Comparison of ENCODE assay signal across 24 cellular contexts in the genomic region with DNA sequence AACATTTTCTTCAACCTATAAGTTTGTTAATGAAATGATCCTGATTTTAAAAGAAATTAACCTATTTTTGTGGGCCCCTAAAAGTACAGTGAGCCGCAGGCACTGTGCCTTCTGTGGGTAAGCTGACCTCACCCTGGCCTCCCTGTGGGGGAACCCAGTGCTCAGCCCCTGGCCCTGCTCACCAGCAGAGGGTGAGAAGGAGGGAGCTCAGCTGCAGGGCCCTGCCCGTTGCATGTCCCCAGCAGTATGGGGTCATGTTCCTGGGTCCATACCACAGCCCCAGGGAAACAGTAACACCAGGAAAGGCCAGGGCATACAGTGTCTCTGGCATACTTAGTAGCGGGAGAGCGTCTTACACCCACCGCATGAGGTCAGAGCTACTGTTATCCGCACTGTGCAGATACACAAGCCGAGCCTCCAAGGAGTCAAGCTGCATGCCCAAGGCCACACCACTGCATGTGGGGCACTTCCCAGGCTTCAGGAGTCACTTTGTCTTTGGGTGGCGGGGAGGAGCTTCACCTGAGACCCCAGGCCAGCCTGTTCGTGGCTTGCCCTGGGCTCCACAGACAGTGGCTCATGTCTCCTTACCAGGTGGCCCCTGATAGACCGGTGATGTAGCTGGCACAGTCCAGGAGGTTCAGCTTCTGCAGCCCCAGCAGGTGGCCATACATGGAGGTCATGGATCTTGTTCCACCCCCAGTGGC. TPM values are rescaled to one million over a fixed set of nuclear protein-coding genes. Genes with fewer than 3 reads are reported as not detected.
DNase-seq lines count a peak whose midpoint lies in the region; ATAC-seq and TF ChIP-seq lines count a peak whose summit lies in the region.
"Had no signal": no experiment of that assay in that cellular context is flagged by ENCODE, and none has a peak within 500 bp of the region (broad histone marks: within the 10 kb centered on the region; RNA-seq: fewer than 3 reads in every experiment).

No MANE protein-coding gene starts in this region.

- no peak overlapping the region for H3K4me2 ChIP-seq in GM23338

- no peaks in the 10 kb centered on the region for H3K9me3 ChIP-seq in WERI-Rb-1 (ENCODE audit: severe bottlenecking)
- no peaks in the 10 kb centered on the region for H3K9me3 ChIP-seq in psoas muscle
- H3K9me3 ChIP-seq: Caco-2 had no signal

- H3K4me1 Mint-ChIP-seq in GM23338, result peaks cover 4% of the 10 kb centered on the region

- H3K9me3 Mint-ChIP-seq in GM23338, result no peaks in the 10 kb centered on the region
- H3K9me3 Mint-ChIP-seq: CD4-positive, alpha-beta T cell; IgD-negative memory B cell had no signal

- intact Hi-C loops in psoas muscle (cut with DNase I), result no loop called here

- no peaks in the 10 kb centered on the region for H4K20me1 ChIP-seq in GM23338 (replicated peaks; ENCODE audit: insufficient read depth)

- ATAC-seq in GM23338 (peak; percentile 29; the same call in 1 of the 3 replicates), esophagus mucosa (peak; percentile 3), psoas muscle (peak in 3 of 4 donors; percentile 15 to 51 (median 48)), HG02970 (IDR thresholded peaks at IDR 0.05; ENCODE audit: low FRiP score, unreplicated experiment) (no peak), HG02571 (IDR thresholded peaks at IDR 0.05; ENCODE audit: unreplicated experiment) (no peak), HG02885 (IDR thresholded peaks at IDR 0.05; ENCODE audit: poor library complexity, unreplicated experiment) (no peak)

- H3K27ac ChIP-seq in GM23338 (ENCODE audit: low read depth), result no peak overlapping the region
- no peak overlapping the region for H3K27ac ChIP-seq in WERI-Rb-1
- H3K27ac ChIP-seq in psoas muscle, result peak overlapping the region; percentile 16

- no peak overlapping the region for H3K27ac Mint-ChIP-seq in GM23338
- H3K27ac Mint-ChIP-seq: CD4-positive, alpha-beta T cell had no signal

- no peak for DNase-seq in GM23338 (ENCODE audit: low spot score)
- DNase-seq in WERI-Rb-1, result no peak
- DNase-seq in psoas muscle, result peak in 1 of 2 donors; percentile 43
- no peak for DNase-seq in NCI-H69 (lab: John Stamatoyannopoulos, UW)
- DNase-seq: Caco-2; CD4-positive, alpha-beta T cell; DMS 273 treated with DMSO at 0.1 percent for 48 hours; DMS79 treated with DMSO at 0.1 percent for 48 hours; H7; Karpas-422; NCI-H1694 treated with DMSO at 0.1 percent for 48 hours; NCI-H2081 treated with DMSO at 0.1 percent for 48 hours; NCI-H2171 treated with DMSO at 0.1 percent for 48 hours; NCI-H524 treated with DMSO at 0.1 percent for 48 hours; OCI-M1; Right ventricle myocardium superior had no signal

- 77 to 86% (median 82%) methylated on average over 10 of the region's 10 CpGs for WGBS in psoas muscle, 3 donors

- H3K4me3 ChIP-seq in GM23338 (no peak overlapping the region), WERI-Rb-1 (ENCODE audit: low read depth, low read length) (no peak overlapping the region), psoas muscle (no peak overlapping the region)

- no peak overlapping the region for H3K4me3 Mint-ChIP-seq in GM23338
- H3K4me3 Mint-ChIP-seq: CD4-positive, alpha-beta T cell had no signal

- no peaks in the 10 kb centered on the region for H3K79me2 ChIP-seq in GM23338 (replicated peaks; ENCODE audit: insufficient read depth)

- H3K4me1 ChIP-seq in GM23338 (ENCODE audit: insufficient read depth) (peaks cover 4% of the 10 kb centered on the region; the same call in 1 of the 2 replicates), psoas muscle (no peaks in the 10 kb centered on the region)

- H3K9me2 ChIP-seq in GM23338 (ENCODE audit: insufficient read depth), result no peaks in the 10 kb centered on the region

- no peaks in the 10 kb centered on the region for H3F3A ChIP-seq in GM23338 (replicated peaks; ENCODE audit: low read depth)

- H3K36me3 ChIP-seq in GM23338 (ENCODE audit: insufficient read depth), result no peaks in the 10 kb centered on the region
- no peaks in the 10 kb centered on the region for H3K36me3 ChIP-seq in WERI-Rb-1
- no peaks in the 10 kb centered on the region for H3K36me3 ChIP-seq in psoas muscle (ENCODE audit: insufficient read depth in 1 of 2, low read depth in 1 of 2)

- no peaks in the 10 kb centered on the region for H3K27me3 ChIP-seq in GM23338 (ENCODE audit: insufficient read depth)
- H3K27me3 ChIP-seq in WERI-Rb-1 (ENCODE audit: insufficient read depth, low read depth, severe bottlenecking), result no peaks in the 10 kb centered on the region
- no peaks in the 10 kb centered on the region for H3K27me3 ChIP-seq in psoas muscle (ENCODE audit: insufficient read depth in 3 of 3, low read length in 2 of 3)

- no peak overlapping the region for H2AFZ ChIP-seq in GM23338

- TF ChIP-seq CTCF in GM23338 (conservative IDR thresholded peaks at IDR 0.05; ENCODE audit: low read depth in 2 of 2) (no peak), WERI-Rb-1 (IDR thresholded peaks at IDR 0.05; ENCODE audit: low read depth, low read length) (0 out of 2 replicates have a peak, but pooled peaks have one; percentile 10), psoas muscle (IDR thresholded peaks at IDR 0.05) (no peak)

- H3K36me3 Mint-ChIP-seq in GM23338 (ENCODE audit: low read depth), result no peaks in the 10 kb centered on the region
- H3K36me3 Mint-ChIP-seq: IgD-negative memory B cell had no signal

- H3K27me3 Mint-ChIP-seq in GM23338 (ENCODE audit: insufficient read depth, low read depth, poor library complexity), result peaks cover 5% of the 10 kb centered on the region
- H3K27me3 Mint-ChIP-seq: CD4-positive, alpha-beta T cell; IgD-negative memory B cell had no signal

TF ChIP-seq in GM23338, 12 proteins besides CTCF, POLR2A, EP300 and RAD21 (continues in another document):
- no peak for TF ChIP-seq EZH2phosphoT487 (IDR thresholded peaks at IDR 0.05; ENCODE audit: unreplicated experiment)
- TF ChIP-seq, protein P1, sequence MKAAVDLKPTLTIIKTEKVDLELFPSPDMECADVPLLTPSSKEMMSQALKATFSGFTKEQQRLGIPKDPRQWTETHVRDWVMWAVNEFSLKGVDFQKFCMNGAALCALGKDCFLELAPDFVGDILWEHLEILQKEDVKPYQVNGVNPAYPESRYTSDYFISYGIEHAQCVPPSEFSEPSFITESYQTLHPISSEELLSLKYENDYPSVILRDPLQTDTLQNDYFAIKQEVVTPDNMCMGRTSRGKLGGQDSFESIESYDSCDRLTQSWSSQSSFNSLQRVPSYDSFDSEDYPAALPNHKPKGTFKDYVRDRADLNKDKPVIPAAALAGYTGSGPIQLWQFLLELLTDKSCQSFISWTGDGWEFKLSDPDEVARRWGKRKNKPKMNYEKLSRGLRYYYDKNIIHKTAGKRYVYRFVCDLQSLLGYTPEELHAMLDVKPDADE (IDR thresholded peaks at IDR 0.05), result no peak
- TF ChIP-seq ZNF114 (CRISPR knock-in tag; IDR thresholded peaks at IDR 0.05), result no peak
- no peak for TF ChIP-seq POLR2AphosphoS5 (IDR thresholded peaks at IDR 0.05; ENCODE audit: low read depth)

RNA-seq across cellular contexts. Expression of gene EHD4, which starts 22.6 kb away (rescaled TPM):
- total RNA-seq in GM23338 (2014; rRNA removed; shearing (Covaris generic)), result 30.6 and 31.0 TPM in 2 replicates
- 11.2 and 13.0 TPM in 2 replicates for polyA plus RNA-seq in GM23338 (2016; fragmentation: Nextera tagmentation; extraction: Ambion mirVana)
- 32.0 TPM for total RNA-seq in esophagus mucosa
- 1 to 10 TPM; 5.3 to 9.6 (median 6.3) TPM for total RNA-seq in psoas muscle
- 1 to 10 TPM; 1.7 to 4.8 (median 2.2) TPM for polyA plus RNA-seq in psoas muscle

RNA-seq across cellular contexts. Expression of gene PLA2G4E, which starts 25.9 kb away (rescaled TPM):
- not detected in 2 replicates for total RNA-seq in GM23338 (2014; rRNA removed; shearing (Covaris generic))
- polyA plus RNA-seq in GM23338 (2016; fragmentation: Nextera tagmentation; extraction: Ambion mirVana) (not detected in 2 replicates), psoas muscle (under 1 TPM in 2 of 3 donors, not detected in 1; 0.01 to 0.07 TPM)
- total RNA-seq in esophagus mucosa (18.1 TPM), psoas muscle (under 1 TPM in 3 of 4 donors, not detected in 1; 0.08 to 0.34 (median 0.24) TPM)
- total RNA-seq: CD4-positive, alpha-beta T cell; H7; M059J; Right ventricle myocardium superior; SK-MEL-5 had no signal
- polyA plus RNA-seq: BJ, IgD-negative memory B cell had no signal

Comparison
In these comparisons a context has a peak if more than half of its experiments do, and no peak if none do; other contexts are left out.
1. ATAC-seq: peak in GM23338 (single experiment), esophagus mucosa (single experiment) and psoas muscle (3 of 4); none in HG02970 (single experiment), HG02571 (single experiment) and HG02885 (single experiment).
2. RNA of gene PLA2G4E, which starts 25.9 kb away (total RNA-seq): 18.1 TPM in esophagus mucosa (single experiment); 0.08 to 0.34 TPM in psoas muscle and not detected in GM23338; every median in the first group is over 10 times any median in the second.